In the genomic region with DNA sequence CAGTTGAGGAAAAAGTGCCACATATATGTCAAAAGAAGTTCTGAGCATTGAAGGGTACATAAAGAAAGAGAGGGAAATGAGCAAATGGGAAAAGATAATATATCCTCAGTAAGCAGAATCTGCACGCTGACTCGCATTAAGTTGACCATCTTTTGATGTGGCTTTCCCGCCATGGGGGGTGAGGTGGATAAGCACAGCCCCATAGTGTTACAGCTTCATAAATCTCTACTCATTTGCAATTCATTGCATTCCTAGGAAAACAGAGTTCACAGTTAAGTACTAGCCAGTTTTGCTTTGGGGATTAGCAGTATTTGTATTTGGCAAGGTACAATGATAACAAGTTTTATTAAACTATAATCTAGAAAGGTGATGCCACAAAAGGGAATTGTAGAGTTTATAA, we compare ENCODE assay signal across 1 cellular context.
A peak's percentile ranks its signal among the peaks of the same experiment; 100 is the strongest.
TF ChIP-seq lines count a peak whose summit lies in the region.

No MANE protein-coding gene starts in this region.

TF ChIP-seq in HEK293, 187 proteins besides CTCF, POLR2A, EP300 and RAD21 (continued from another document):
- TF ChIP-seq, protein P1, sequence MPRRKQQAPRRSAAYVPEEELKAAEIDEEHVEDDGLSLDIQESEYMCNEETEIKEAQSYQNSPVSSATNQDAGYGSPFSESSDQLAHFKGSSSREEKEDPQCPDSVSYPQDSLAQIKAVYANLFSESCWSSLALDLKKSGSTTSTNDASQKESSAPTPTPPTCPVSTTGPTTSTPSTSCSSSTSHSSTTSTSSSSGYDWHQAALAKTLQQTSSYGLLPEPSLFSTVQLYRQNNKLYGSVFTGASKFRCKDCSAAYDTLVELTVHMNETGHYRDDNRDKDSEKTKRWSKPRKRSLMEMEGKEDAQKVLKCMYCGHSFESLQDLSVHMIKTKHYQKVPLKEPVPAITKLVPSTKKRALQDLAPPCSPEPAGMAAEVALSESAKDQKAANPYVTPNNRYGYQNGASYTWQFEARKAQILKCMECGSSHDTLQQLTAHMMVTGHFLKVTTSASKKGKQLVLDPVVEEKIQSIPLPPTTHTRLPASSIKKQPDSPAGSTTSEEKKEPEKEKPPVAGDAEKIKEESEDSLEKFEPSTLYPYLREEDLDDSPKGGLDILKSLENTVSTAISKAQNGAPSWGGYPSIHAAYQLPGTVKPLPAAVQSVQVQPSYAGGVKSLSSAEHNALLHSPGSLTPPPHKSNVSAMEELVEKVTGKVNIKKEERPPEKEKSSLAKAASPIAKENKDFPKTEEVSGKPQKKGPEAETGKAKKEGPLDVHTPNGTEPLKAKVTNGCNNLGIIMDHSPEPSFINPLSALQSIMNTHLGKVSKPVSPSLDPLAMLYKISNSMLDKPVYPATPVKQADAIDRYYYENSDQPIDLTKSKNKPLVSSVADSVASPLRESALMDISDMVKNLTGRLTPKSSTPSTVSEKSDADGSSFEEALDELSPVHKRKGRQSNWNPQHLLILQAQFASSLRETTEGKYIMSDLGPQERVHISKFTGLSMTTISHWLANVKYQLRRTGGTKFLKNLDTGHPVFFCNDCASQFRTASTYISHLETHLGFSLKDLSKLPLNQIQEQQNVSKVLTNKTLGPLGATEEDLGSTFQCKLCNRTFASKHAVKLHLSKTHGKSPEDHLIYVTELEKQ (tag by site-specific recombination; IDR thresholded peaks at IDR 0.05; ENCODE audit: borderline replicate concordance): no peak
- TF ChIP-seq ZBTB7A (tag by site-specific recombination; IDR thresholded peaks at IDR 0.05; ENCODE audit: low read depth) (no peak), KLF7 (tag by site-specific recombination; IDR thresholded peaks at IDR 0.05; ENCODE audit: borderline replicate concordance) (no peak), ZNF549 (tag by site-specific recombination; IDR thresholded peaks at IDR 0.05) (no peak), ZNF16 (tag by site-specific recombination; IDR thresholded peaks at IDR 0.05; ENCODE audit: low read depth) (no peak), TCF7L2 (IDR thresholded peaks at IDR 0.05; ENCODE audit: borderline replicate concordance, low read depth, low read length) (peak; percentile 91)
- TF ChIP-seq, protein P2, sequence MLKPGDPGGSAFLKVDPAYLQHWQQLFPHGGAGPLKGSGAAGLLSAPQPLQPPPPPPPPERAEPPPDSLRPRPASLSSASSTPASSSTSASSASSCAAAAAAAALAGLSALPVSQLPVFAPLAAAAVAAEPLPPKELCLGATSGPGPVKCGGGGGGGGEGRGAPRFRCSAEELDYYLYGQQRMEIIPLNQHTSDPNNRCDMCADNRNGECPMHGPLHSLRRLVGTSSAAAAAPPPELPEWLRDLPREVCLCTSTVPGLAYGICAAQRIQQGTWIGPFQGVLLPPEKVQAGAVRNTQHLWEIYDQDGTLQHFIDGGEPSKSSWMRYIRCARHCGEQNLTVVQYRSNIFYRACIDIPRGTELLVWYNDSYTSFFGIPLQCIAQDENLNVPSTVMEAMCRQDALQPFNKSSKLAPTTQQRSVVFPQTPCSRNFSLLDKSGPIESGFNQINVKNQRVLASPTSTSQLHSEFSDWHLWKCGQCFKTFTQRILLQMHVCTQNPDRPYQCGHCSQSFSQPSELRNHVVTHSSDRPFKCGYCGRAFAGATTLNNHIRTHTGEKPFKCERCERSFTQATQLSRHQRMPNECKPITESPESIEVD (tag by site-specific recombination; IDR thresholded peaks at IDR 0.05): peak; percentile 73
